In the genomic region with DNA sequence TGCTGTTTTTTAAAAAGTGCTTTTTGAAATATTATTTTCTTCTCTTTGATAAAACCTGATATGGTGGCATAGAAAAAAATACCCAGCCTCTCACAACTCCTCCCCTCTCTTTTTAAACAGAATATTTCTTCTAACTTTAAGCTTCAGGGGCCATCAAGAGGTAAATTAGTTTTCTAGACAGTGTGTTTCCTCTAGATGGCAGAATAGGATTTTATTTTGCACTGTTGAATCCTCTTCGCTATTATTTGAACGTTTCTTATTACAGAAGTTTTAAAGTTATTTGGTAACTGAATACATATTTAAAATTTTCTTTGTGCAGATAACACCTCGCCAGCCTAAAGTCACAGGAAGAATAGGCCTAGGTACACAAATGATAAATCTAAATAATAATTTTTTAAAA, we compare ENCODE assay signal across 11 cellular contexts. TPM values are rescaled to one million over a fixed set of nuclear protein-coding genes. Genes with fewer than 3 reads are reported as not detected.
DNase-seq lines count a peak whose midpoint lies in the region; ATAC-seq lines count a peak whose summit lies in the region.
"Had no signal": no experiment of that assay in that cellular context is flagged by ENCODE, and none has a peak within 500 bp of the region (broad histone marks: within the 10 kb centered on the region; RNA-seq: fewer than 3 reads in every experiment).

No MANE protein-coding gene starts in this region.

- no peak overlapping the region for H4K8ac ChIP-seq in neuronal stem cell (ENCODE audit: low read depth, low read length)

- DNase-seq in NCI-H2171 treated with DMSO at 0.1 percent for 48 hours (lab: John Stamatoyannopoulos, UW): peak; percentile 8
- DNase-seq in NCI-H2171 (lab: John Stamatoyannopoulos, UW): no peak
- DNase-seq in NCI-H2227 treated with DMSO at 0.1 percent for 48 hours (lab: John Stamatoyannopoulos, UW): peak; percentile 7
- peak; percentile 10 for DNase-seq in cerebellar cortex (ENCODE audit: low spot score)
- DNase-seq in neuronal stem cell (ENCODE audit: low spot score): peak; percentile 4
- DNase-seq in NCI-H345 treated with DMSO at 0.1 percent for 48 hours (lab: John Stamatoyannopoulos, UW; ENCODE audit: unreplicated experiment): no peak
- DNase-seq in globus pallidus (ENCODE audit: low spot score): no peak
- DNase-seq: activated naive CD8-positive, alpha-beta T cell treated with anti-CD3 and anti-CD28 coated beads for 36 hours; CD4-positive, alpha-beta T cell; naive B cell had no signal

- H3K23ac ChIP-seq in neuronal stem cell (ENCODE audit: low read depth, low read length, poor library complexity): no peak overlapping the region

- H3K4ac ChIP-seq in neuronal stem cell (ENCODE audit: low read length): no peak overlapping the region

- ATAC-seq in GM19397 (IDR thresholded peaks at IDR 0.05; ENCODE audit: unreplicated experiment): no peak

- H3K4me3 ChIP-seq in neuronal stem cell (ENCODE audit: low read length in 2 of 2): no peak overlapping the region

- no peaks in the 10 kb centered on the region for H3K27me3 ChIP-seq in neuronal stem cell (ENCODE audit: control insufficient read depth in 3 of 3, insufficient read depth in 3 of 3, low read depth in 1 of 3, low read length in 3 of 3)

- no peak overlapping the region for H4K91ac ChIP-seq in neuronal stem cell (ENCODE audit: low read depth, low read length, poor library complexity)

- no peaks in the 10 kb centered on the region for H3K9me3 ChIP-seq in neuronal stem cell (replicated peaks in 1 of 2; ENCODE audit: control insufficient read depth in 2 of 2, insufficient read depth in 1 of 2, low read depth in 1 of 2, low read length in 2 of 2)

- no peak overlapping the region for H2BK15ac ChIP-seq in neuronal stem cell (ENCODE audit: low read length)

- H3K36me3 ChIP-seq in neuronal stem cell (replicated peaks in 1 of 2; ENCODE audit: control insufficient read depth in 2 of 2, insufficient read depth in 2 of 2, low read length in 2 of 2): no peaks in the 10 kb centered on the region

- no peak overlapping the region for H3K27ac ChIP-seq in neuronal stem cell (replicated peaks; ENCODE audit: low read length)

- no peak overlapping the region for H2BK5ac ChIP-seq in neuronal stem cell (ENCODE audit: low read length)

- H3K4me2 ChIP-seq in neuronal stem cell (ENCODE audit: insufficient read depth, low read length, poor library complexity, severe bottlenecking): no peak overlapping the region

- no peaks in the 10 kb centered on the region for H3K4me1 ChIP-seq in neuronal stem cell (ENCODE audit: control insufficient read depth in 2 of 2, insufficient read depth in 1 of 2, low read depth in 1 of 2, low read length in 2 of 2)

- H2BK12ac ChIP-seq in neuronal stem cell (ENCODE audit: low read length): no peak overlapping the region

- no peak overlapping the region for H3K14ac ChIP-seq in neuronal stem cell (ENCODE audit: low read length)

- WGBS in neuronal stem cell (ENCODE audit: extremely low coverage in 2 of 2, insufficient read length in 2 of 2, insufficient replicate concordance in 1 of 2), 2 donors: no CpG with 5 or more reads among the region's 3 CpGs

- no peak overlapping the region for H2BK120ac ChIP-seq in neuronal stem cell (ENCODE audit: low read depth, low read length)

- H3K9ac ChIP-seq in neuronal stem cell (ENCODE audit: low read depth, low read length, poor library complexity): no peak overlapping the region

- no peak overlapping the region for H2AK5ac ChIP-seq in neuronal stem cell (ENCODE audit: low read depth, low read length)

- H3K18ac ChIP-seq in neuronal stem cell (ENCODE audit: low read length): no peak overlapping the region

- H2AFZ ChIP-seq in neuronal stem cell (ENCODE audit: low read length): no peak overlapping the region

- H3K79me1 ChIP-seq in neuronal stem cell (ENCODE audit: low read depth, low read length): no peaks in the 10 kb centered on the region

RNA-seq across cellular contexts. Expression of a gene that starts 30.3 kb away (rescaled TPM):
- polyA plus RNA-seq in neuronal stem cell (2013, experiment 1 of 2): 38.8 TPM
- 39.7 TPM for polyA plus RNA-seq in neuronal stem cell (2013, experiment 2 of 2)

RNA-seq across cellular contexts. Expression of a gene that starts 38.1 kb away (rescaled TPM):
- polyA plus RNA-seq in neuronal stem cell (2013, experiment 1 of 2): 15.5 TPM
- polyA plus RNA-seq in neuronal stem cell (2013, experiment 2 of 2): 16.1 TPM

Comparison
In these comparisons a context has a peak if more than half of its experiments do, and no peak if none do; other contexts are left out.
1. DNase-seq: peak in NCI-H2171 treated with DMSO at 0.1 percent for 48 hours (single experiment), NCI-H2227 treated with DMSO at 0.1 percent for 48 hours (single experiment), cerebellar cortex (single experiment) and neuronal stem cell (single experiment); none in NCI-H2171 (single experiment), NCI-H345 treated with DMSO at 0.1 percent for 48 hours (single experiment) and globus pallidus (single experiment).